Comparison of ENCODE assay signal across 34 cellular contexts in the genomic region with DNA sequence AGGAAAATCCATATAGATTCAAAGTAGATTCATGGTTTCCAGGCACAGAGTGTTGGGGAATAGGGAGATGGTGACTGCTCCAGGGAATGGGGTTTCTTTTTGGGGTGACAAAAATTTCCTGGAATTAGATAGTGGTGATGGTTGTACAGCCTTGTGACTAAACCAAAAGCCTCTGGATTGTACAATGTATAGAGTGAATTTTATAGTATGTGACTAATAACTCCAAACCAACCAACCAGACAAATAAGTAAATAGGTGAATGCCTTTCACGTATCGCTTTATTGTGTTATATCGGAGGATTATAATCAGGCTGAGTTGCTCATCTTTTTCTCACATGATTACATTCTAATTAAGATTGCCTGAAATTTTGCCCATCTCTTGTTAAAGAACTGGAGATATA. TPM values are rescaled to one million over a fixed set of nuclear protein-coding genes. Genes with fewer than 3 reads are reported as not detected.
"Had no signal": no experiment of that assay in that cellular context is flagged by ENCODE, and none has a peak within 500 bp of the region (broad histone marks: within the 10 kb centered on the region; RNA-seq: fewer than 3 reads in every experiment).

No MANE protein-coding gene starts in this region.

- H3K27me3 ChIP-seq: ascending aorta, cardiac muscle cell, colonic mucosa had no signal

- H3K9me3 Mint-ChIP-seq: activated B cell treated with CpG ODN at 0.5 μM for 24 hours; activated CD4-positive, alpha-beta memory T cell treated with anti-CD3 and anti-CD28 coated beads for 36 hours; activated naive CD4-positive, alpha-beta T cell treated with anti-CD3 and anti-CD28 coated beads, Interleukin-2, amount 50 U/mL, for 24 hours; activated T-cell treated with anti-CD3 and anti-CD28 coated beads, Interleukin-2, amount 50 U/mL, for 4 hours; activated T-cell treated with anti-CD3 and anti-CD28 coated beads, Interleukin-2, amount 50 U/mL, for 72 hours; brain; central memory CD8-positive, alpha-beta T cell had no signal

- H3K36me3 ChIP-seq: ascending aorta, cardiac muscle cell, colonic mucosa had no signal

- H3K9me3 ChIP-seq: ascending aorta, colonic mucosa had no signal

- H3K4me1 Mint-ChIP-seq: activated B cell treated with CpG ODN at 0.5 μM for 24 hours; brain; central memory CD8-positive, alpha-beta T cell had no signal

- ATAC-seq: activated CD8-positive, alpha-beta T cell treated with anti-CD3 and anti-CD28 coated beads for 36 hours; activated naive CD8-positive, alpha-beta T cell treated with anti-CD3 and anti-CD28 coated beads, Interleukin-2, amount 50 U/mL, for 24 hours; activated T-cell treated with anti-CD3 and anti-CD28 coated beads, Interleukin-2, amount 50 U/mL, for 4 hours; activated T-cell treated with anti-CD3 and anti-CD28 coated beads, Interleukin-2, amount 50 U/mL, for 72 hours had no signal

- H3K4me3 ChIP-seq: ascending aorta, cardiac muscle cell, colonic mucosa had no signal

- H3K36me3 Mint-ChIP-seq: activated CD4-positive, alpha-beta memory T cell treated with anti-CD3 and anti-CD28 coated beads for 36 hours; brain had no signal

- H3K4me3 Mint-ChIP-seq: activated B cell treated with CpG ODN at 0.5 μM for 24 hours; activated CD4-positive, alpha-beta memory T cell treated with anti-CD3 and anti-CD28 coated beads for 36 hours; activated CD8-positive, alpha-beta T cell treated with anti-CD3 and anti-CD28 coated beads for 36 hours; activated naive CD4-positive, alpha-beta T cell treated with anti-CD3 and anti-CD28 coated beads, Interleukin-2, amount 10 ng/mL, durations not matched to agents 7 days and 5 days; activated naive CD4-positive, alpha-beta T cell treated with anti-CD3 and anti-CD28 coated beads, Interleukin-2, amount 50 U/mL, for 24 hours; activated naive CD8-positive, alpha-beta T cell; activated naive CD8-positive, alpha-beta T cell treated with anti-CD3 and anti-CD28 coated beads, Interleukin-2, amount 10 ng/mL, durations not matched to agents 7 days and 5 days; activated naive CD8-positive, alpha-beta T cell treated with anti-CD3 and anti-CD28 coated beads, Interleukin-2, amount 50 U/mL, for 24 hours; activated T-cell treated with anti-CD3 and anti-CD28 coated beads, Interleukin-2, amount 50 U/mL, for 4 hours; brain; central memory CD8-positive, alpha-beta T cell; T-helper 1 cell treated with Interleukin-12 subunit alpha and Interleukin-12 subunit beta and Interleukin-4 antibody, amounts not matched to agents 30 μg/mL and 1 μg/mL, for 36 hours had no signal

- DNase-seq: activated B cell treated with CpG ODN at 0.5 μM for 24 hours; activated CD4-positive, alpha-beta memory T cell treated with anti-CD3 and anti-CD28 coated beads for 36 hours; activated CD4-positive, alpha-beta T cell treated with anti-CD3 and anti-CD28 coated beads for 48 hours; activated CD4-positive, alpha-beta T cell treated with anti-CD3 and anti-CD28 coated beads, Interleukin-2, amount 50 U/mL, for 1 hour; activated CD4-positive, alpha-beta T cell treated with anti-CD3 and anti-CD28 coated beads, Interleukin-2, amount 50 U/mL, for 4 hours; activated CD4-positive, CD25-positive, alpha-beta regulatory T cell treated with anti-CD3 and anti-CD28 coated beads, Interleukin-2, amount 50 U/mL, for 72 hours; activated CD8-positive, alpha-beta memory T cell treated with anti-CD3 and anti-CD28 coated beads, Interleukin-2, amount 50 U/mL, for 4 hours; activated CD8-positive, alpha-beta T cell treated with anti-CD3 and anti-CD28 coated beads for 36 hours; activated effector memory CD4-positive, alpha-beta T cell treated with Interleukin-2 at 50 U/mL for 16 hours; activated gamma-delta T cell; activated naive CD4-positive, alpha-beta T cell treated with anti-CD3 and anti-CD28 coated beads, Interleukin-2, amount 10 ng/mL, durations not matched to agents 7 days and 5 days; activated naive CD4-positive, alpha-beta T cell treated with Interleukin-2 at 50 U/mL for 16 hours; activated naive CD8-positive, alpha-beta T cell treated with anti-CD3 and anti-CD28 coated beads, Interleukin-2, amount 10 ng/mL, durations not matched to agents 7 days and 5 days; activated naive CD8-positive, alpha-beta T cell treated with anti-CD3 and anti-CD28 coated beads, Interleukin-2, amount 50 U/mL, for 24 hours; activated T-cell treated with anti-CD3 and anti-CD28 coated beads for 4 hours; activated T-cell treated with anti-CD3 and anti-CD28 coated beads, Interleukin-2, amount 50 U/mL, for 1 hour; activated T-cell treated with anti-CD3 and anti-CD28 coated beads, Interleukin-2, amount 50 U/mL, for 4 hours; activated T-cell treated with anti-CD3 and anti-CD28 coated beads, Interleukin-2, amount 50 U/mL, for 72 hours; amygdala; anterior cingulate cortex; caudate nucleus; cerebellar nuclear complex; colonic mucosa; T-helper 9 cell had no signal

- H3K27ac Mint-ChIP-seq: activated B cell treated with CpG ODN at 0.5 μM for 24 hours; activated CD4-positive, alpha-beta memory T cell treated with anti-CD3 and anti-CD28 coated beads for 36 hours; activated CD8-positive, alpha-beta T cell treated with anti-CD3 and anti-CD28 coated beads for 36 hours; activated naive CD4-positive, alpha-beta T cell treated with anti-CD3 and anti-CD28 coated beads, Interleukin-2, amount 10 ng/mL, durations not matched to agents 7 days and 5 days; activated naive CD4-positive, alpha-beta T cell treated with anti-CD3 and anti-CD28 coated beads, Interleukin-2, amount 50 U/mL, for 24 hours; activated naive CD8-positive, alpha-beta T cell; activated naive CD8-positive, alpha-beta T cell treated with anti-CD3 and anti-CD28 coated beads, Interleukin-2, amount 10 ng/mL, durations not matched to agents 7 days and 5 days; brain; T-helper 1 cell treated with Interleukin-12 subunit alpha and Interleukin-12 subunit beta and Interleukin-4 antibody, amounts not matched to agents 30 μg/mL and 1 μg/mL, for 36 hours had no signal

- H3K27ac ChIP-seq: ascending aorta, cardiac muscle cell, colonic mucosa, VCaP had no signal

- H3K4me1 ChIP-seq: colonic mucosa had no signal

- H3K27me3 Mint-ChIP-seq: activated naive CD4-positive, alpha-beta T cell treated with anti-CD3 and anti-CD28 coated beads, Interleukin-2, amount 10 ng/mL, durations not matched to agents 7 days and 5 days had no signal

RNA-seq across cellular contexts. Expression of gene SMCO2, which starts 52.8 kb away (rescaled TPM):
- total RNA-seq: activated B cell treated with CpG ODN at 0.5 μM for 24 hours; activated CD8-positive, alpha-beta memory T cell treated with anti-CD3 and anti-CD28 coated beads for 36 hours; activated naive CD8-positive, alpha-beta T cell treated with anti-CD3 and anti-CD28 coated beads, Interleukin-2, amount 10 ng/mL, durations not matched to agents 7 days and 5 days; activated T-cell treated with anti-CD3 and anti-CD28 coated beads, Interleukin-2, amount 50 U/mL, for 4 hours; ascending aorta; cardiac muscle cell; chondrocyte had no signal
